In the genomic region with DNA sequence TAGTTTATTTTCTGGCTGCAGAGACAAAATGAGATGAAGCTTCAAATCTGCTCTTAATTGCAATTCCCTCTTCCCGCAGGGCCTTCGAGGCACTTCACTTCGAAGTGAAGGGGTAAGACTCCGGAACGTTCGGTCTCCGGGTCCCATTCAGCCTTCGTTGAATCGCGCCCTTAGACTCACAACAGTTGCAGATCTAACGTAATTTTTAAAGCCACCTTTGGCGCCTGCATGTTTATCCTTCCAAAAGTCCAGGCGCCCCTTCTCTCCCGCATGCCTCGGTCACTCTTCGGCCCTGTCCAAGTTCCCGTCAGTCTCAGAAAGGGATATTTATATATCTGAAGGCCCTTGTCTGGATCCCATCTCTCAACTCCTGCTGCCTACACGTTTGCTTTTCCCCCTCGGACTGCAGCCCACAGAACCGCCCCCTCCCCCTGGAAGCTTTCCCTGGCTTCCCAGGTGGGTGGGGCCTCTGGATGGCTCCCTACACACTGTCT, we compare ENCODE assay signal across 8 cellular contexts.
A peak's percentile ranks its signal among the peaks of the same experiment; 100 is the strongest.
DNase-seq lines count a peak whose midpoint lies in the region; ATAC-seq and TF ChIP-seq lines count a peak whose summit lies in the region.

No MANE protein-coding gene starts in this region.

- H3K4me1 ChIP-seq in DOHH2 (ENCODE audit: control insufficient read depth, low read length) (peaks cover 10% of the 10 kb centered on the region), neutrophil (ENCODE audit: control insufficient read depth in 1 of 2, insufficient read depth in 1 of 2, low read depth in 1 of 2, low read length in 1 of 2) (peaks cover 36 to 39% of the 10 kb centered on the region in 2 experiments)

- H3K36me3 ChIP-seq in DOHH2 (ENCODE audit: control insufficient read depth, low read length): no peaks in the 10 kb centered on the region
- H3K36me3 ChIP-seq in SK-N-MC (ENCODE audit: insufficient read depth, low read length): no peaks in the 10 kb centered on the region
- H3K36me3 ChIP-seq in neutrophil: no peaks in the 10 kb centered on the region

- H3K27ac ChIP-seq in DOHH2 (ENCODE audit: low read depth, low read length): no peak overlapping the region
- no peak overlapping the region for H3K27ac ChIP-seq in SK-N-MC
- H3K27ac ChIP-seq in neutrophil: peak overlapping the region; percentile 93

- no peaks in the 10 kb centered on the region for H3K9me3 ChIP-seq in DOHH2 (ENCODE audit: control insufficient read depth, insufficient read depth, low read length)
- H3K9me3 ChIP-seq in SK-N-MC (ENCODE audit: low read depth, low read length): no peaks in the 10 kb centered on the region
- H3K9me3 ChIP-seq in neutrophil: no peaks in the 10 kb centered on the region

- no peak for TF ChIP-seq CTCF in DOHH2 (IDR thresholded peaks at IDR 0.05; ENCODE audit: low read depth, low read length, poor library complexity, severe bottlenecking)
- TF ChIP-seq CTCF in fibroblast of mammary gland (conservative IDR thresholded peaks at IDR 0.05; ENCODE audit: control insufficient read depth, insufficient read depth, low read depth, low read length): no peak
- no peak for TF ChIP-seq CTCF in neutrophil (IDR thresholded peaks at IDR 0.05)

- no peak overlapping the region for H3K9ac ChIP-seq in SK-N-MC (ENCODE audit: insufficient read length)

- H4K20me1 ChIP-seq in DOHH2 (ENCODE audit: control insufficient read depth, insufficient read depth, low read depth, low read length): no peaks in the 10 kb centered on the region

- peak overlapping the region; percentile 69 for H3K4me3 ChIP-seq in DOHH2 (ENCODE audit: low read length)
- H3K4me3 ChIP-seq in SK-N-MC: peak overlapping the region; percentile 89
- H3K4me3 ChIP-seq in fibroblast of mammary gland (ENCODE audit: control insufficient read depth, low read depth, low read length): peak overlapping the region; percentile 57
- peak overlapping the region; percentile 78 to 85 for H3K4me3 ChIP-seq in neutrophil (ENCODE audit: low read depth in 1 of 2, low read length in 1 of 2)

- ATAC-seq in GM21619 (IDR thresholded peaks at IDR 0.05; ENCODE audit: unreplicated experiment) (no peak), GM21390 (IDR thresholded peaks at IDR 0.05; ENCODE audit: unreplicated experiment) (no peak), GM19397 (IDR thresholded peaks at IDR 0.05; ENCODE audit: unreplicated experiment) (no peak)

- H3K79me2 ChIP-seq in DOHH2 (ENCODE audit: control insufficient read depth, low read length): no peaks in the 10 kb centered on the region

- H3K9me2 ChIP-seq in DOHH2 (replicated peaks; ENCODE audit: control insufficient read depth, low read length): no peaks in the 10 kb centered on the region

- H3F3A ChIP-seq in DOHH2 (ENCODE audit: control insufficient read depth, insufficient read depth): no peaks in the 10 kb centered on the region

- DNase-seq in SK-N-MC (ENCODE audit: low read depth, low spot score): no peak
- DNase-seq in fibroblast of mammary gland (ENCODE audit: low read depth): no peak
- no peak for DNase-seq in activated CD4-positive, alpha-beta T cell treated with anti-CD3 and anti-CD28 coated beads for 48 hours

- peak overlapping the region; percentile 71 for H3K4me2 ChIP-seq in DOHH2 (ENCODE audit: low read length)

- H3K27me3 ChIP-seq in DOHH2 (ENCODE audit: control insufficient read depth, low read length): peaks cover 59% of the 10 kb centered on the region
- peaks cover 48% of the 10 kb centered on the region for H3K27me3 ChIP-seq in neutrophil
